ENCODE assay signal across 22 cellular contexts in genomic region chr3:64916192-64916798, GRCh38.
DNase-seq lines count a peak whose midpoint lies in the region; TF ChIP-seq lines count a peak whose summit lies in the region.
"Had no signal": no experiment of that assay in that cellular context is flagged by ENCODE, and none has a peak within 500 bp of the region (broad histone marks: within the 10 kb centered on the region; RNA-seq: fewer than 3 reads in every experiment).

No MANE protein-coding gene starts in this region.

- peak overlapping the region; percentile 35 for H4K91ac ChIP-seq in mesenchymal stem cell (ENCODE audit: low read length)

- H3K36me3 ChIP-seq in HUES64 (ENCODE audit: insufficient read depth, low read length) = no peaks in the 10 kb centered on the region
- no peaks in the 10 kb centered on the region for H3K36me3 ChIP-seq in mesenchymal stem cell (ENCODE audit: control insufficient read depth in 1 of 2, insufficient read depth in 2 of 2, low read depth in 1 of 2, low read length in 2 of 2)
- H3K36me3 ChIP-seq in smooth muscle cell (ENCODE audit: low read depth) = no peaks in the 10 kb centered on the region
- H3K36me3 ChIP-seq: SJSA1 had no signal

- H4K8ac ChIP-seq in mesenchymal stem cell (ENCODE audit: low read length) = peak overlapping the region; percentile 47

- no peak for DNase-seq in endothelial cell (ENCODE audit: low spot score)
- DNase-seq in mesenchymal stem cell = peak; percentile 21
- DNase-seq in smooth muscle cell (lab: John Stamatoyannopoulos, UW; ENCODE audit: unreplicated experiment) = no peak
- no peak for DNase-seq in stimulated activated naive CD4-positive, alpha-beta T cell (lab: John Stamatoyannopoulos, UW)
- DNase-seq in NCI-H146 treated with DMSO at 0.1 percent for 48 hours (lab: John Stamatoyannopoulos, UW; ENCODE audit: unreplicated experiment) = no peak
- no peak for DNase-seq in amniotic stem cell (lab: John Stamatoyannopoulos, UW)
- DNase-seq: activated CD4-positive, alpha-beta T cell treated with anti-CD3 and anti-CD28 coated beads, Interleukin-2, amount 50 U/mL, for 4 hours; activated naive CD4-positive, alpha-beta T cell; amygdala; central memory CD4-positive, alpha-beta T cell; COR-L47; glutamatergic neuron; NCI-H1092; NCI-H2081; stimulated activated CD4-positive, alpha-beta T cell treated with anti-CD3 and anti-CD28 coated beads, Interleukin-15, amount 100 ng/mL, for 24 hours had no signal

- H3K27ac ChIP-seq in HUES64 (ENCODE audit: low read depth, low read length) (peak overlapping the region; percentile 23; the same call in 1 of the 2 replicates), mesenchymal stem cell (ENCODE audit: low read length, poor library complexity, severe bottlenecking) (no peak overlapping the region), smooth muscle cell (ENCODE audit: low read depth) (no peak overlapping the region)
- H3K27ac ChIP-seq: GM23248, SJSA1, VCaP had no signal

- peaks cover 4% of the 10 kb centered on the region for H3F3A ChIP-seq in smooth muscle cell (ENCODE audit: low read depth)

- H3K27me3 ChIP-seq in HUES64 (ENCODE audit: insufficient read depth, low read length) (peaks cover 11% of the 10 kb centered on the region; the same call in 1 of the 2 replicates), mesenchymal stem cell (ENCODE audit: control insufficient read depth in 1 of 2, insufficient read depth in 1 of 2, low read length in 2 of 2) (no peaks in the 10 kb centered on the region), smooth muscle cell (ENCODE audit: low read depth) (no peaks in the 10 kb centered on the region)
- H3K27me3 ChIP-seq: SJSA1 had no signal

- H2BK15ac ChIP-seq in mesenchymal stem cell (ENCODE audit: low read depth, poor library complexity, severe bottlenecking) = peak overlapping the region; percentile 55

- H2BK12ac ChIP-seq in mesenchymal stem cell (ENCODE audit: low read length in 2 of 2) = peak overlapping the region in 1 of 2 experiments; percentile 68

- peak overlapping the region; percentile 29 to 46 for H3K18ac ChIP-seq in mesenchymal stem cell (ENCODE audit: low read depth in 1 of 2, low read length in 2 of 2)

- no peaks in the 10 kb centered on the region for H3K27me3 Mint-ChIP-seq in endothelial cell (ENCODE audit: unreplicated experiment)
- H3K27me3 Mint-ChIP-seq: B cell, memory B cell had no signal

- H3K4me3 ChIP-seq in HUES64 (ENCODE audit: low read length) (no peak overlapping the region), mesenchymal stem cell (ENCODE audit: insufficient read depth in 1 of 2, low read depth in 1 of 2, low read length in 2 of 2) (no peak overlapping the region), smooth muscle cell (no peak overlapping the region)
- H3K4me3 ChIP-seq: GM23248, SJSA1 had no signal

- H3K9me3 Mint-ChIP-seq in endothelial cell (ENCODE audit: unreplicated experiment) = no peaks in the 10 kb centered on the region

- H3K27ac Mint-ChIP-seq in endothelial cell (ENCODE audit: unreplicated experiment) = peak overlapping the region; percentile 93
- H3K27ac Mint-ChIP-seq: B cell; memory B cell; T-helper 1 cell treated with Interleukin-12 subunit alpha and Interleukin-12 subunit beta and Interleukin-4 antibody, amounts not matched to agents 30 μg/mL and 1 μg/mL, for 36 hours had no signal

- H3K79me1 ChIP-seq in mesenchymal stem cell (replicated peaks; ENCODE audit: low read length, poor library complexity, severe bottlenecking) = no peaks in the 10 kb centered on the region

- H3K36me3 Mint-ChIP-seq in endothelial cell (ENCODE audit: low read depth, unreplicated experiment) = peaks cover 5% of the 10 kb centered on the region
- H3K36me3 Mint-ChIP-seq: memory B cell had no signal

- TF ChIP-seq CTCF in endothelial cell (IDR thresholded peaks at IDR 0.05; ENCODE audit: unreplicated experiment) (no peak), smooth muscle cell (IDR thresholded peaks at IDR 0.05; ENCODE audit: borderline replicate concordance, insufficient read depth, poor library complexity, severe bottlenecking) (no peak)

- H3K9me3 ChIP-seq in HUES64 (ENCODE audit: insufficient read depth, low read depth, low read length) = no peaks in the 10 kb centered on the region
- no peaks in the 10 kb centered on the region for H3K9me3 ChIP-seq in mesenchymal stem cell (ENCODE audit: control insufficient read depth, low read length)
- H3K9me3 ChIP-seq in smooth muscle cell (replicated peaks; ENCODE audit: low read depth) = no peaks in the 10 kb centered on the region
- H3K9me3 ChIP-seq: SJSA1 had no signal

- no peaks in the 10 kb centered on the region for H3K79me2 ChIP-seq in smooth muscle cell (ENCODE audit: low read depth)

- H2AFZ ChIP-seq in mesenchymal stem cell (ENCODE audit: low read depth, low read length) = no peak overlapping the region
- peak overlapping the region; percentile 19 for H2AFZ ChIP-seq in smooth muscle cell (ENCODE audit: low read depth)
- H2AFZ ChIP-seq: GM23248 had no signal

- H4K20me1 ChIP-seq in smooth muscle cell (ENCODE audit: low read depth) = no peaks in the 10 kb centered on the region

- peaks cover 34% of the 10 kb centered on the region for H3K4me1 ChIP-seq in HUES64 (ENCODE audit: insufficient read depth, low read length)
- H3K4me1 ChIP-seq in mesenchymal stem cell (ENCODE audit: control insufficient read depth, insufficient read depth, low read depth, low read length) = no peaks in the 10 kb centered on the region
- peaks cover 13% of the 10 kb centered on the region for H3K4me1 ChIP-seq in smooth muscle cell (ENCODE audit: low read depth)
- H3K4me1 ChIP-seq: SJSA1 had no signal

- peak overlapping the region in 1 of 2 experiments; percentile 14 for H3K4ac ChIP-seq in mesenchymal stem cell (ENCODE audit: low read depth in 1 of 2, low read length in 2 of 2)

- 79% methylated on average over 8 of the region's 8 CpGs for WGBS in HUES64
- 54% methylated on average over 6 of the region's 8 CpGs for WGBS in mesenchymal stem cell
- WGBS in smooth muscle cell (ENCODE audit: low lambda C conversion rate) = 73% methylated on average over 8 of the region's 8 CpGs

- H2AK5ac ChIP-seq in mesenchymal stem cell (ENCODE audit: low read length, severe bottlenecking) = no peak overlapping the region

- peaks cover 63% of the 10 kb centered on the region for H3K4me1 Mint-ChIP-seq in endothelial cell (ENCODE audit: unreplicated experiment)
- H3K4me1 Mint-ChIP-seq: B cell, memory B cell had no signal

- no peak overlapping the region for H2BK120ac ChIP-seq in mesenchymal stem cell (ENCODE audit: low read depth, low read length)

- H3K4me2 ChIP-seq in mesenchymal stem cell (ENCODE audit: low read length, poor library complexity, severe bottlenecking) (no peak overlapping the region), smooth muscle cell (peak overlapping the region; percentile 20)

- no peak overlapping the region for H2BK5ac ChIP-seq in mesenchymal stem cell (ENCODE audit: low read depth, low read length, poor library complexity, severe bottlenecking)

- H3K9ac ChIP-seq in HUES64 (ENCODE audit: low read depth, low read length) = no peak overlapping the region
- H3K9ac ChIP-seq in mesenchymal stem cell (ENCODE audit: low read length) = no peak overlapping the region
- H3K9ac ChIP-seq in smooth muscle cell (ENCODE audit: low read depth) = no peak overlapping the region
- H3K9ac ChIP-seq: GM23248 had no signal

- H3K4me3 Mint-ChIP-seq in endothelial cell (ENCODE audit: unreplicated experiment) = no peak overlapping the region
- H3K4me3 Mint-ChIP-seq: B cell; memory B cell; T-helper 1 cell treated with Interleukin-12 subunit alpha and Interleukin-12 subunit beta and Interleukin-4 antibody, amounts not matched to agents 30 μg/mL and 1 μg/mL, for 36 hours had no signal

- H3K14ac ChIP-seq in mesenchymal stem cell (ENCODE audit: low read length in 2 of 2) = peak overlapping the region in 1 of 2 experiments; percentile 2

- H3K23ac ChIP-seq in mesenchymal stem cell (ENCODE audit: low read length in 2 of 2) = no peak overlapping the region
